Comparison of ENCODE assay signal across 18 cellular contexts in genomic region chr3:173838644-173839043, GRCh38.
DNase-seq lines count a peak whose midpoint lies in the region; ATAC-seq, FAIRE-seq and TF ChIP-seq lines count a peak whose summit lies in the region.
"Had no signal": no experiment of that assay in that cellular context is flagged by ENCODE, and none has a peak within 500 bp of the region (broad histone marks: within the 10 kb centered on the region; RNA-seq: fewer than 3 reads in every experiment).

No MANE protein-coding gene starts in this region.

- TF ChIP-seq CTCF in 22Rv1 (IDR thresholded peaks at IDR 0.05) (no peak), A549 (IDR thresholded peaks at IDR 0.05) (no peak)

- H3K4me3 ChIP-seq in A549 = no peak overlapping the region
- H3K4me3 ChIP-seq: GM12878, GM23338 had no signal

- POLR2A ChIA-PET in A549 (lab: Yijun Ruan, JAX) = no interaction called here

- no peak overlapping the region for H3K4me2 ChIP-seq in A549
- H3K4me2 ChIP-seq: GM23338 had no signal

- TF ChIP-seq RAD21 in A549 (conservative IDR thresholded peaks at IDR 0.05 in 1 of 2, IDR thresholded peaks at IDR 0.05 in 1 of 2) = no peak

- ATAC-seq in A549 = no peak
- ATAC-seq: GM12878, GM23338, HCT116 had no signal

- H3K27ac ChIP-seq in 22Rv1 (peak overlapping the region; percentile 76), A549 (no peak overlapping the region)

- CTCF ChIA-PET in A549 (lab: Yijun Ruan, JAX) = interaction anchor here (0.7 kb wide), 1 partner anchor 65 kb away, joined by 4 read pairs; no protein-coding TSS in a partner anchor

- no peak for FAIRE-seq in A549 (lab: Jason Lieb, UNC)
- FAIRE-seq: GM12878, GM19239 had no signal

- DNase-seq in A549 (ENCODE audit: low read depth in 1 of 2, low spot score in 1 of 2) (no peak), RPMI8226 (peak; percentile 50), DMS53 (lab: John Stamatoyannopoulos, UW) (no peak), NCI-H82 treated with DMSO at 0.1 percent for 48 hours (lab: John Stamatoyannopoulos, UW; ENCODE audit: unreplicated experiment) (no peak), Ammon's horn (ENCODE audit: low spot score) (no peak)
- DNase-seq: ACHN; AML-193; C1 segment of cervical spinal cord; Calu3; CD4-positive, alpha-beta memory T cell; COR-L47; DND-41; H9 had no signal

- TF ChIP-seq POLR2A in A549 (IDR thresholded peaks at IDR 0.05; ENCODE audit: low read length) = no peak

- no peak for TF ChIP-seq EP300 in A549 (IDR thresholded peaks at IDR 0.05)

- 9% methylated on average over 4 of the region's 4 CpGs for WGBS in A549 (ENCODE audit: missing lambda C conversion rate)

- no peaks in the 10 kb centered on the region for H3K9me3 ChIP-seq in A549

- no peaks in the 10 kb centered on the region for H3K4me1 ChIP-seq in A549

TF ChIP-seq in A549, 52 proteins besides CTCF, POLR2A, EP300 and RAD21:
- TF ChIP-seq MAFK (IDR thresholded peaks at IDR 0.05; ENCODE audit: partially characterized antibody) (peak; percentile 28), PBX3 (IDR thresholded peaks at IDR 0.05) (no peak)
